ENCODE assay signal across 19 cellular contexts in the genomic region with DNA sequence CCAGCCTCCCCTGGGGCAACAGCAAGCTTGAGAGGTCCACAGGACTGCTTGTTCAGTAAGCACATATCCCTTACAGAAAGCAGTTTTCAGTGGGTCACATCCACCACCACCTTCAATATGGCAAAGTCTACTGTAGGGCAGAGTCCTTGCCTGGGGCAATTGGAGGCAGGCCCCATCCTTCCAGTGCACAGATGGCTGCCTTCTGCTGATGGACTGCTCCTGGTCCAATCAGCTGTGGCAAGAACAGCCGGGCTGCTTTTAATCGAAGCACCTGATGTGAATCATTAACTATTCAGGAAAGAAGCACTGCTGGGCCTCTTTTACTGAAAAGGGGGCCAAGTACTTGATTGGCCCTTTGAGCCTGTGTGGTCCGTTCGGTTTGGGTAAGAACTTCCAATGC. TPM values are rescaled to one million over a fixed set of nuclear protein-coding genes. Genes with fewer than 3 reads are reported as not detected.
DNase-seq lines count a peak whose midpoint lies in the region; ATAC-seq, FAIRE-seq and TF ChIP-seq lines count a peak whose summit lies in the region.
"Had no signal": no experiment of that assay in that cellular context is flagged by ENCODE, and none has a peak within 500 bp of the region (broad histone marks: within the 10 kb centered on the region; RNA-seq: fewer than 3 reads in every experiment).

No MANE protein-coding gene starts in this region.

- no peaks in the 10 kb centered on the region for H3K9me3 ChIP-seq in small intestine (ENCODE audit: control insufficient read depth, low read depth)

- no peaks in the 10 kb centered on the region for H3K9me3 Mint-ChIP-seq in endothelial cell (ENCODE audit: unreplicated experiment)

- no peaks in the 10 kb centered on the region for H3K36me3 ChIP-seq in small intestine (ENCODE audit: control insufficient read depth in 2 of 2, insufficient read depth in 2 of 2, low read length in 2 of 2)

- H3K27me3 ChIP-seq in small intestine (ENCODE audit: control insufficient read depth in 2 of 2, insufficient read depth in 2 of 2, low read length in 2 of 2) = no peaks in the 10 kb centered on the region

- WGBS in small intestine, 3 donors = 48 to 79% (median 76%) methylated on average over 4 of the region's 4 CpGs

- ATAC-seq in left colon = peak; percentile 87
- no peak for ATAC-seq in GM19035 (IDR thresholded peaks at IDR 0.05; ENCODE audit: unreplicated experiment)

- FAIRE-seq in small intestine (lab: Jason Lieb, UNC) = no peak
- FAIRE-seq: A204.1, G401.6, GM12892 had no signal

- no peak for TF ChIP-seq CTCF in endothelial cell (IDR thresholded peaks at IDR 0.05; ENCODE audit: unreplicated experiment)

- H3K4me1 Mint-ChIP-seq in endothelial cell (ENCODE audit: unreplicated experiment) = peaks cover 30% of the 10 kb centered on the region

- no peak overlapping the region for H3K27ac Mint-ChIP-seq in endothelial cell (ENCODE audit: unreplicated experiment)

- H3K4me3 ChIP-seq in small intestine (ENCODE audit: low read depth in 1 of 2, low read length in 2 of 2) = no peak overlapping the region

- H3K27ac ChIP-seq in small intestine (ENCODE audit: low read depth in 1 of 2, low read length in 1 of 2) = no peak overlapping the region

- peaks cover 0 to 2% of the 10 kb centered on the region in 2 donors for H3K4me1 ChIP-seq in small intestine (ENCODE audit: control insufficient read depth in 2 of 2, insufficient read depth in 1 of 2, low read depth in 1 of 2, low read length in 1 of 2)

- no peak overlapping the region for H3K4me3 Mint-ChIP-seq in endothelial cell (ENCODE audit: unreplicated experiment)

- DNase-seq in NCI-H2171 treated with DMSO at 0.1 percent for 48 hours (lab: John Stamatoyannopoulos, UW) (peak; percentile 36), NCI-H2171 (lab: John Stamatoyannopoulos, UW) (no peak), HuH-7 (ENCODE audit: low spot score) (peak; percentile 28), left colon (no peak), small intestine (peak; percentile 31), endothelial cell (ENCODE audit: low spot score) (no peak), LoVo (ENCODE audit: low spot score) (no peak)
- DNase-seq: C1 segment of cervical spinal cord, Calu3, DMS79, GOT3, KBM-7, NCI-H1417 treated with DMSO at 0.1 percent for 48 hours, NCI-H1930, NCI-H510A had no signal

- H3K36me3 Mint-ChIP-seq in endothelial cell (ENCODE audit: low read depth, unreplicated experiment) = peaks cover 21% of the 10 kb centered on the region

- intact Hi-C loops in left colon (cut with DNase I, micrococcal nuclease) = no loop called here

- peaks cover 2% of the 10 kb centered on the region for H3K27me3 Mint-ChIP-seq in endothelial cell (ENCODE audit: unreplicated experiment)

RNA-seq across cellular contexts. Expression of a gene that starts 24.4 kb away (rescaled TPM):
- total RNA-seq in left colon = 10 to 100 TPM; 23.2 to 27.8 TPM
- 10 to 100 TPM in 1 of 3 donors, 1 to 10 TPM in 2; 1.8 to 12.0 (median 1.9) TPM for polyA plus RNA-seq in small intestine
- total RNA-seq in endothelial cell (ENCODE audit: unreplicated experiment) = 22.5 TPM

Comparison
In these comparisons a context has a peak if more than half of its experiments do, and no peak if none do; other contexts are left out.
1. DNase-seq: peak in NCI-H2171 treated with DMSO at 0.1 percent for 48 hours (single experiment), HuH-7 (single experiment) and small intestine (single experiment); none in NCI-H2171 (single experiment), left colon (0 of 2), endothelial cell (single experiment) and LoVo (single experiment).